In genomic region chr4:65461781-65462180, GRCh38 we compare ENCODE assay signal across 23 cellular contexts.
"Had no signal": no experiment of that assay in that cellular context is flagged by ENCODE, and none has a peak within 500 bp of the region (broad histone marks: within the 10 kb centered on the region; RNA-seq: fewer than 3 reads in every experiment).

No MANE protein-coding gene starts in this region.

- ATAC-seq: gastroesophageal sphincter; heart right ventricle; natural killer cell treated with Interleukin-12 subunit alpha and Interleukin-12 subunit beta and Interleukin-15 and Interleukin-18, amount 100 ng/mL, for 72 hours; WTC11 had no signal

- H3K27ac ChIP-seq: gastroesophageal sphincter, heart right ventricle, neutrophil, parathyroid adenoma, thyroid gland had no signal

- H3K79me2 ChIP-seq: parathyroid adenoma had no signal

- H3K9ac ChIP-seq: parathyroid adenoma had no signal

- H3K4me1 ChIP-seq: gastroesophageal sphincter, heart right ventricle, parathyroid adenoma, thyroid gland had no signal

- H2AFZ ChIP-seq: parathyroid adenoma had no signal

- DNase-seq: activated CD4-positive, alpha-beta memory T cell treated with anti-CD3 and anti-CD28 coated beads for 36 hours; activated CD4-positive, alpha-beta T cell treated with anti-CD3 and anti-CD28 coated beads for 4 hours; activated T-cell treated with anti-CD3 and anti-CD28 coated beads for 4 hours; cerebellar nuclear complex; effector CD4-positive, alpha-beta T cell; heart right ventricle; immature natural killer cell; stimulated activated CD4-positive, alpha-beta T cell treated with anti-CD3 and anti-CD28 coated beads, Interleukin-12 subunit alpha, Interleukin-12 subunit beta, amount 100 ng/mL, for 4 hours; stimulated activated CD4-positive, alpha-beta T cell treated with anti-CD3 and anti-CD28 coated beads, Interleukin-1b, Interleukin-23, amount 100 ng/mL, for 48 hours; stimulated activated naive CD4-positive, alpha-beta T cell treated with Interleukin-2 at 50 U/mL for 16 hours; thyroid gland had no signal

- FAIRE-seq: bronchial epithelial cell, TTC549 had no signal

- H3K36me3 Mint-ChIP-seq: activated CD4-positive, alpha-beta memory T cell treated with anti-CD3 and anti-CD28 coated beads for 36 hours; activated naive CD8-positive, alpha-beta T cell; immature natural killer cell; mesothelial cell of epicardium; WTC11 had no signal

- H3K27ac Mint-ChIP-seq: activated CD4-positive, alpha-beta memory T cell treated with anti-CD3 and anti-CD28 coated beads for 36 hours; activated naive CD8-positive, alpha-beta T cell; activated T-helper 1 cell treated with anti-CD3 and anti-CD28 coated beads, Interleukin-12 subunit alpha, Interleukin-12 subunit beta, Interleukin-2, Interleukin-4 antibody, amounts not matched to agents 30 ng/mL and 10 ng/mL and 1 ng/mL, durations not matched to agents 14 hours and 24 hours and 36 hours; immature natural killer cell; mesothelial cell of epicardium; natural killer cell treated with Interleukin-12 subunit alpha and Interleukin-12 subunit beta and Interleukin-15 and Interleukin-18, amount 100 ng/mL, for 72 hours; T-helper 2 cell treated with Interferon-gamma antibody and Interleukin-4, amounts not matched to agents 5 μg/mL and 100 μg/mL, for 36 hours; WTC11 had no signal

- H3K4me3 ChIP-seq: gastroesophageal sphincter, heart right ventricle, lung, thyroid gland had no signal

- H3K4me3 Mint-ChIP-seq: activated CD4-positive, alpha-beta memory T cell treated with anti-CD3 and anti-CD28 coated beads for 36 hours; activated naive CD8-positive, alpha-beta T cell; activated T-helper 1 cell treated with anti-CD3 and anti-CD28 coated beads, Interleukin-12 subunit alpha, Interleukin-12 subunit beta, Interleukin-2, Interleukin-4 antibody, amounts not matched to agents 30 ng/mL and 10 ng/mL and 1 ng/mL, durations not matched to agents 14 hours and 24 hours and 36 hours; immature natural killer cell; mesothelial cell of epicardium; natural killer cell treated with Interleukin-12 subunit alpha and Interleukin-12 subunit beta and Interleukin-15 and Interleukin-18, amount 100 ng/mL, for 72 hours; T-helper 2 cell treated with Interferon-gamma antibody and Interleukin-4, amounts not matched to agents 5 μg/mL and 100 μg/mL, for 36 hours; WTC11 had no signal

- H3K4me1 Mint-ChIP-seq: immature natural killer cell, mesothelial cell of epicardium had no signal

- H3K9me3 Mint-ChIP-seq: activated T-helper 1 cell treated with anti-CD3 and anti-CD28 coated beads, Interleukin-12 subunit alpha, Interleukin-12 subunit beta, Interleukin-2, Interleukin-4 antibody, amounts not matched to agents 30 ng/mL and 10 ng/mL and 1 ng/mL, durations not matched to agents 14 hours and 24 hours and 36 hours; WTC11 had no signal

- H3K27me3 Mint-ChIP-seq: activated CD4-positive, alpha-beta memory T cell treated with anti-CD3 and anti-CD28 coated beads for 36 hours; activated naive CD8-positive, alpha-beta T cell; natural killer cell treated with Interleukin-12 subunit alpha and Interleukin-12 subunit beta and Interleukin-15 and Interleukin-18, amount 100 ng/mL, for 72 hours had no signal

- H3K9me3 ChIP-seq: neutrophil, thyroid gland had no signal

- H3K36me3 ChIP-seq: gastroesophageal sphincter, heart right ventricle, neutrophil, thyroid gland had no signal

- H3K27me3 ChIP-seq: gastroesophageal sphincter, heart right ventricle, neutrophil, thyroid gland had no signal
